ENCODE assay signal across 1 cellular context in genomic region chr14:92253381-92253894, GRCh38.
A peak's percentile ranks its signal among the peaks of the same experiment; 100 is the strongest.
TF ChIP-seq lines count a peak whose summit lies in the region.

No MANE protein-coding gene starts in this region.

TF ChIP-seq in HEK293, 187 proteins besides CTCF, POLR2A, EP300 and RAD21 (continued from another document and continues in another):
- TF ChIP-seq ELK4 (IDR thresholded peaks at IDR 0.05; ENCODE audit: borderline replicate concordance, low read depth, low read length) (no peak), BCL6B (tag by site-specific recombination; IDR thresholded peaks at IDR 0.05) (no peak), BCL11B (tag by site-specific recombination; IDR thresholded peaks at IDR 0.05; ENCODE audit: low read depth) (no peak), AEBP2 (tag by site-specific recombination; IDR thresholded peaks at IDR 0.05; ENCODE audit: borderline replicate concordance) (no peak), ZNF169 (tag by site-specific recombination; IDR thresholded peaks at IDR 0.05) (no peak), ZNF350 (tag by site-specific recombination; IDR thresholded peaks at IDR 0.05) (no peak), KLF10 (tag by site-specific recombination; IDR thresholded peaks at IDR 0.05) (no peak), ZNF248 (tag by site-specific recombination; IDR thresholded peaks at IDR 0.05) (no peak), ZNF561 (tag by site-specific recombination; IDR thresholded peaks at IDR 0.05; ENCODE audit: borderline replicate concordance) (no peak), ZNF585B (tag by site-specific recombination; IDR thresholded peaks at IDR 0.05) (no peak), ZNF677 (tag by site-specific recombination; IDR thresholded peaks at IDR 0.05) (no peak), ZNF202 (tag by site-specific recombination; IDR thresholded peaks at IDR 0.05; ENCODE audit: borderline replicate concordance) (no peak), ZIC2 (tag by site-specific recombination; IDR thresholded peaks at IDR 0.05) (peak; percentile 81), KLF1 (tag by site-specific recombination; IDR thresholded peaks at IDR 0.05) (no peak), ZFP37 (tag by site-specific recombination; IDR thresholded peaks at IDR 0.05) (no peak), ZNF148 (tag by site-specific recombination; IDR thresholded peaks at IDR 0.05; ENCODE audit: borderline replicate concordance) (no peak), ZNF175 (tag by site-specific recombination; IDR thresholded peaks at IDR 0.05) (no peak), ZEB2 (tag by site-specific recombination; IDR thresholded peaks at IDR 0.05) (no peak), ZNF704 (tag by site-specific recombination; IDR thresholded peaks at IDR 0.05) (no peak), ZNF623 (tag by site-specific recombination; IDR thresholded peaks at IDR 0.05) (no peak), ZNF138 (tag by site-specific recombination; IDR thresholded peaks at IDR 0.05; ENCODE audit: borderline replicate concordance) (no peak), ZSCAN23 (tag by site-specific recombination; IDR thresholded peaks at IDR 0.05) (no peak), HIC1 (tag by site-specific recombination; IDR thresholded peaks at IDR 0.05) (0 out of 2 replicates have a peak, but pooled peaks have one; percentile 14), ZBTB10 (tag by site-specific recombination; IDR thresholded peaks at IDR 0.05) (no peak), ZNF521 (tag by site-specific recombination; IDR thresholded peaks at IDR 0.05) (no peak), ZNF146 (tag by site-specific recombination; IDR thresholded peaks at IDR 0.05) (no peak), ZNF157 (tag by site-specific recombination; IDR thresholded peaks at IDR 0.05) (no peak), ZNF473 (tag by site-specific recombination; IDR thresholded peaks at IDR 0.05) (no peak), PRDM10 (tag by site-specific recombination; IDR thresholded peaks at IDR 0.05) (no peak), ZFP3 (tag by site-specific recombination; IDR thresholded peaks at IDR 0.05; ENCODE audit: low read depth) (no peak), ZNF664 (tag by site-specific recombination; IDR thresholded peaks at IDR 0.05) (no peak), ZNF2 (tag by site-specific recombination; IDR thresholded peaks at IDR 0.05) (no peak), ZNF518A (tag by site-specific recombination; conservative IDR thresholded peaks at IDR 0.05; ENCODE audit: low read depth) (no peak), ZNF133 (tag by site-specific recombination; IDR thresholded peaks at IDR 0.05) (no peak)
